ENCODE assay signal across 1 cellular context in genomic region chr10:61894150-61894549, GRCh38.
TF ChIP-seq lines count a peak whose summit lies in the region.

No MANE protein-coding gene starts in this region.

TF ChIP-seq in HepG2, 621 proteins besides CTCF, POLR2A, EP300 and RAD21:
- TF ChIP-seq CBX1 (IDR thresholded peaks at IDR 0.05; ENCODE audit: low read depth), result no peak
- peak; percentile 56; the same call in 1 of the 2 replicates for TF ChIP-seq HOMEZ (CRISPR knock-in tag; IDR thresholded peaks at IDR 0.05; ENCODE audit: low read depth)
- TF ChIP-seq SMARCC2 (IDR thresholded peaks at IDR 0.05), result no peak
- TF ChIP-seq MXD4 (CRISPR knock-in tag; IDR thresholded peaks at IDR 0.05), result no peak
- 0 out of 2 replicates have a peak, but pooled peaks have one; percentile 32 for TF ChIP-seq PAXIP1 (CRISPR knock-in tag; conservative IDR thresholded peaks at IDR 0.05)
- peak; percentile 48; the same call in 1 of the 2 replicates for TF ChIP-seq HNF4A (CRISPR knock-in tag; IDR thresholded peaks at IDR 0.05)
- TF ChIP-seq HNF1A (IDR thresholded peaks at IDR 0.05; ENCODE audit: low read depth), result no peak
- TF ChIP-seq HNF1A (CRISPR knock-in tag; IDR thresholded peaks at IDR 0.05; ENCODE audit: borderline replicate concordance), result no peak
- peak; percentile 44; the same call in 1 of the 2 replicates for TF ChIP-seq TFAP4 (IDR thresholded peaks at IDR 0.05; ENCODE audit: borderline replicate concordance, low read depth)
- 0 out of 2 replicates have a peak, but pooled peaks have one; percentile 39 for TF ChIP-seq ELF3 (CRISPR knock-in tag; IDR thresholded peaks at IDR 0.05)
- TF ChIP-seq ETV5 (CRISPR knock-in tag; IDR thresholded peaks at IDR 0.05; ENCODE audit: borderline replicate concordance), result peak; percentile 29; the same call in 1 of the 2 replicates
- peak; percentile 62 for TF ChIP-seq ARID5B (CRISPR knock-in tag; IDR thresholded peaks at IDR 0.05)
- no peak for TF ChIP-seq RBM39 (IDR thresholded peaks at IDR 0.05; ENCODE audit: low read depth, low read length, poor library complexity, severe bottlenecking)
- TF ChIP-seq HNF4G (IDR thresholded peaks at IDR 0.05; ENCODE audit: borderline replicate concordance, low read depth, low read length), result peak; percentile 25; the same call in 1 of the 2 replicates
- TF ChIP-seq HNF4G (CRISPR knock-in tag; IDR thresholded peaks at IDR 0.05; ENCODE audit: borderline replicate concordance, low read depth), result no peak
- TF ChIP-seq GATAD2A (CRISPR knock-in tag; IDR thresholded peaks at IDR 0.05), result peak; percentile 41; the same call in 1 of the 2 replicates
- no peak for TF ChIP-seq ZSCAN25 (CRISPR knock-in tag; IDR thresholded peaks at IDR 0.05)
- TF ChIP-seq HOXA3 (CRISPR knock-in tag; IDR thresholded peaks at IDR 0.05), result no peak
- peak; percentile 11; the same call in 1 of the 2 replicates for TF ChIP-seq RARA (CRISPR knock-in tag; IDR thresholded peaks at IDR 0.05)
TF ChIP-seq in HepG2: peak in this region for 10.
